Comparison of ENCODE assay signal across 8 cellular contexts in the genomic region with DNA sequence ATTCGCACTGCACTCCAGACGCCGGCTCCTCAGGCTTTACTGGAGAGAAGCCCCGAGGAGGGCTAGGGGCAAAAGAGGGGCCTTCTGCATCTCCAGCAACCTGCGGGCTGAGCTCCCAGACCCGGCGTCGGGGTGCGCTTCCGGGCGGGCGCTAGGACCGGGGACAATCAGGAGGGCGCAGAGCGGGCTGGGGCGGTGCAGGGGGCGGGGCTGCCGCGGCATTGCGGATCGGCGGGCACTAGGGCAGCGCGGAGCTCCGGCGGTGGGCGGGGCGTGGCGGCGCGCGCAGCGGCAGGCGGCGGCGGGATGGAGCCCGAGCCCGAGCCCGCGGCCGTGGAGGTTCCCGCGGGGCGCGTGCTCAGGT. TPM values are rescaled to one million over a fixed set of nuclear protein-coding genes. Genes with fewer than 3 reads are reported as not detected.
DNase-seq lines count a peak whose midpoint lies in the region; ATAC-seq lines count a peak whose summit lies in the region.

A gene (plus strand): TSS at position 274 of the 364 bp plus-strand sequence. CDS start 33 bp downstream, at position 307.

- DNase-seq in CD4-positive, CD25-positive, alpha-beta regulatory T cell = peak; percentile 92 to 94 (median 92)
- DNase-seq in HT1080 (ENCODE audit: low read depth) (peak; percentile 82), NOMO-1 treated with DMSO at 0.1 percent for 48 hours (lab: John Stamatoyannopoulos, UW; ENCODE audit: unreplicated experiment) (peak; percentile 83), memory B cell (ENCODE audit: low spot score in 2 of 2) (peak; percentile 86 to 90)
- DNase-seq in activated CD8-positive, alpha-beta memory T cell treated with anti-CD3 and anti-CD28 coated beads for 4 hours (ENCODE audit: low read depth in 2 of 2) = peak; percentile 88 to 92
- peak; percentile 88 to 90 (median 88) for DNase-seq in effector memory CD4-positive, alpha-beta T cell
- peak; percentile 89 for DNase-seq in stimulated activated CD8-positive, alpha-beta memory T cell treated with anti-CD3 and anti-CD28 coated beads, Interleukin-12 subunit alpha, Interleukin-12 subunit beta, amount 100 ng/mL, for 24 hours (ENCODE audit: extremely low read depth)

- no peaks in the 10 kb centered on the region for H3K27me3 ChIP-seq in CD4-positive, CD25-positive, alpha-beta regulatory T cell (ENCODE audit: control insufficient read depth, insufficient read depth, low read length)
- peaks cover 5% of the 10 kb centered on the region for H3K27me3 ChIP-seq in effector memory CD4-positive, alpha-beta T cell (replicated peaks; ENCODE audit: control insufficient read depth, insufficient read depth, low read length, poor library complexity, severe bottlenecking)

- peaks cover 37% of the 10 kb centered on the region for H3K4me1 ChIP-seq in CD4-positive, CD25-positive, alpha-beta regulatory T cell (ENCODE audit: control insufficient read depth, insufficient read depth, low read length, poor library complexity, severe bottlenecking)
- peaks cover 30% of the 10 kb centered on the region for H3K4me1 ChIP-seq in effector memory CD4-positive, alpha-beta T cell (ENCODE audit: control insufficient read depth, insufficient read depth, low read length, poor library complexity, severe bottlenecking)

- ATAC-seq in CD4-positive, CD25-positive, alpha-beta regulatory T cell (ENCODE audit: low read depth in 2 of 2) = peak; percentile 92 to 93
- ATAC-seq in GM19467 (IDR thresholded peaks at IDR 0.05; ENCODE audit: unreplicated experiment) = peak; percentile 70
- ATAC-seq in memory B cell (ENCODE audit: low read depth) = peak; percentile 84

- H3K9me3 Mint-ChIP-seq in CD4-positive, CD25-positive, alpha-beta regulatory T cell = no peaks in the 10 kb centered on the region
- no peaks in the 10 kb centered on the region for H3K9me3 Mint-ChIP-seq in memory B cell

- H3K4me1 Mint-ChIP-seq in CD4-positive, CD25-positive, alpha-beta regulatory T cell = peaks cover 9 to 27% (median 15%) of the 10 kb centered on the region in 4 donors
- peaks cover 18% of the 10 kb centered on the region for H3K4me1 Mint-ChIP-seq in memory B cell

- no peaks in the 10 kb centered on the region for H3K36me3 ChIP-seq in CD4-positive, CD25-positive, alpha-beta regulatory T cell (ENCODE audit: control insufficient read depth, insufficient read depth, low read length)
- H3K36me3 ChIP-seq in effector memory CD4-positive, alpha-beta T cell (ENCODE audit: control insufficient read depth, insufficient read depth, low read length) = peaks cover 6% of the 10 kb centered on the region

- no peaks in the 10 kb centered on the region for H3K9me3 ChIP-seq in CD4-positive, CD25-positive, alpha-beta regulatory T cell (ENCODE audit: control insufficient read depth in 2 of 2, low read length in 2 of 2)
- H3K9me3 ChIP-seq in effector memory CD4-positive, alpha-beta T cell (ENCODE audit: control insufficient read depth, low read length) = no peaks in the 10 kb centered on the region

- H3K36me3 Mint-ChIP-seq in CD4-positive, CD25-positive, alpha-beta regulatory T cell = peaks cover 4% of the 10 kb centered on the region
- H3K36me3 Mint-ChIP-seq in memory B cell = peaks cover 2% of the 10 kb centered on the region

- H3K27ac Mint-ChIP-seq in CD4-positive, CD25-positive, alpha-beta regulatory T cell = peak within 1 kb of the TSS; percentile 62 to 94 (median 88)
- H3K27ac Mint-ChIP-seq in memory B cell = no peak within 1 kb of the TSS

- peak within 1 kb of the TSS; percentile 77 to 90 (median 86) for H3K4me3 Mint-ChIP-seq in CD4-positive, CD25-positive, alpha-beta regulatory T cell
- H3K4me3 Mint-ChIP-seq in memory B cell = peak within 1 kb of the TSS; percentile 82

- H3K27me3 Mint-ChIP-seq in CD4-positive, CD25-positive, alpha-beta regulatory T cell = peaks cover 15% of the 10 kb centered on the region
- no peaks in the 10 kb centered on the region for H3K27me3 Mint-ChIP-seq in memory B cell

- H3K4me3 ChIP-seq in CD4-positive, CD25-positive, alpha-beta regulatory T cell (ENCODE audit: low read depth, low read length) = peak within 1 kb of the TSS; percentile 77
- peak within 1 kb of the TSS; percentile 76 for H3K4me3 ChIP-seq in effector memory CD4-positive, alpha-beta T cell (ENCODE audit: insufficient read depth, low read depth, low read length, poor library complexity, severe bottlenecking)

- H3K27ac ChIP-seq in CD4-positive, CD25-positive, alpha-beta regulatory T cell (ENCODE audit: insufficient read depth, low read length, poor library complexity, severe bottlenecking) = peak within 1 kb of the TSS; percentile 58
- peak within 1 kb of the TSS; percentile 58 for H3K27ac ChIP-seq in effector memory CD4-positive, alpha-beta T cell (ENCODE audit: insufficient read depth, low read length, poor library complexity, severe bottlenecking)

RNA-seq across cellular contexts. Expression of the gene that starts here (rescaled TPM):
- total RNA-seq in CD4-positive, CD25-positive, alpha-beta regulatory T cell = 35.2 TPM
- polyA plus RNA-seq in CD4-positive, CD25-positive, alpha-beta regulatory T cell = 10 to 100 TPM; 42.7 to 54.6 (median 52.9) TPM
- total RNA-seq in HT1080 (2014; rRNA removed; shearing (Covaris generic)) = 35.9 and 38.8 TPM in 2 replicates
- 13.4 and 19.3 TPM in 2 replicates for polyA plus RNA-seq in HT1080 (2015; cell fraction: cytosol; rRNA removed)
- polyA plus RNA-seq in HT1080 (2015; cell fraction: nucleus; rRNA removed) = 23.2 and 39.4 TPM in 2 replicates

Comparison
In these comparisons a context has a peak if more than half of its experiments do, and no peak if none do; other contexts are left out.
1. Peak in every context shown above with its lines: DNase-seq, ATAC-seq, H3K4me3 ChIP-seq and H3K27ac ChIP-seq.